Comparison of ENCODE assay signal across 11 cellular contexts in the genomic region with DNA sequence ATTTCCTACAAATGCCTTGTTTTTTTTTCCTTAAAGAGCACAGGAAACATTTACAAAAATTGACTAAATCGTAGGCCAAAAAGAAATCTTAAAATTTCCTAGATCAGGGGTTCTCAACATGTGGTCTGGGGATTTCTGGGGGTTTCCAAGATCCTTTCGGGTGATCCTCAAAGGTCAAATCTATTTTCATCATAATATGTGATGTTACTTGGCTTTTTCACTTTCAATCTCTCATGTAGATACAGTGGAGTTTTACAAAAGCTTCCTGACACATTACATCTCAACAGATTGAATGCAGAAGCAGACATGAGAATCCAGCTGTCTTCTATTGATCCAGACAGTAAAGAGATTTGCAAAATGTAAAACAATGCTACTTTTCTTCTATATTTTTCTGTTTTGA.
DNase-seq lines count a peak whose midpoint lies in the region; ATAC-seq, FAIRE-seq and TF ChIP-seq lines count a peak whose summit lies in the region.
"Had no signal": no experiment of that assay in that cellular context is flagged by ENCODE, and none has a peak within 500 bp of the region (broad histone marks: within the 10 kb centered on the region; RNA-seq: fewer than 3 reads in every experiment).

No MANE protein-coding gene starts in this region.

- H3K9me3 ChIP-seq in left lung: no peaks in the 10 kb centered on the region
- H3K9me3 ChIP-seq: uterus had no signal

- intact Hi-C loops in activated CD4-positive, alpha-beta memory T cell treated with anti-CD3 and anti-CD28 coated beads for 36 hours (cut with micrococcal nuclease): no loop called here
- intact Hi-C loops in left lung (cut with DNase I): no loop called here

- H3K4me1 ChIP-seq in left lung: no peaks in the 10 kb centered on the region
- H3K4me1 ChIP-seq: parathyroid adenoma, uterus had no signal

- FAIRE-seq in GM12891 (lab: Jason Lieb, UNC): no peak

- ATAC-seq in GM19351 (IDR thresholded peaks at IDR 0.05; ENCODE audit: unreplicated experiment) (peak; percentile 75), HG02571 (IDR thresholded peaks at IDR 0.05; ENCODE audit: unreplicated experiment) (peak; percentile 72), HG03378 (IDR thresholded peaks at IDR 0.05; ENCODE audit: unreplicated experiment) (peak; percentile 90), left lung (no peak)

- DNase-seq in GM12891 (ENCODE audit: insufficient read length, low spot score): peak; percentile 5
- DNase-seq in activated CD4-positive, alpha-beta memory T cell treated with anti-CD3 and anti-CD28 coated beads for 36 hours: no peak
- no peak for DNase-seq in stimulated activated CD4-positive, alpha-beta T cell treated with anti-CD3 and anti-CD28 coated beads, Interleukin-4, amount 100 ng/mL, for 1 hour
- no peak for DNase-seq in left lung
- no peak for DNase-seq in G401 (ENCODE audit: low spot score)
- DNase-seq: NCI-H2227 treated with DMSO at 0.1 percent for 48 hours, uterus had no signal

- no peak for TF ChIP-seq CTCF in left lung (IDR thresholded peaks at IDR 0.05)

- H3K27me3 ChIP-seq in left lung: no peaks in the 10 kb centered on the region
- H3K27me3 ChIP-seq: uterus had no signal

- H3K4me3 ChIP-seq in left lung: no peak overlapping the region
- H3K4me3 ChIP-seq: uterus had no signal

- H3K36me3 ChIP-seq in left lung: no peaks in the 10 kb centered on the region
- H3K36me3 ChIP-seq: uterus had no signal

- H3K27ac Mint-ChIP-seq in activated CD4-positive, alpha-beta memory T cell treated with anti-CD3 and anti-CD28 coated beads for 36 hours: no peak overlapping the region

- H3K4me3 Mint-ChIP-seq in activated CD4-positive, alpha-beta memory T cell treated with anti-CD3 and anti-CD28 coated beads for 36 hours: no peak overlapping the region

- no peaks in the 10 kb centered on the region for H3K36me3 Mint-ChIP-seq in activated CD4-positive, alpha-beta memory T cell treated with anti-CD3 and anti-CD28 coated beads for 36 hours

- CTCF ChIA-PET in activated CD4-positive, alpha-beta memory T cell treated with anti-CD3 and anti-CD28 coated beads for 36 hours (lab: Charles Lee): no interaction called here

- peaks cover 2% of the 10 kb centered on the region for H3K9me3 Mint-ChIP-seq in activated CD4-positive, alpha-beta memory T cell treated with anti-CD3 and anti-CD28 coated beads for 36 hours

- no peaks in the 10 kb centered on the region for H3K4me1 Mint-ChIP-seq in activated CD4-positive, alpha-beta memory T cell treated with anti-CD3 and anti-CD28 coated beads for 36 hours (ENCODE audit: low read depth)

- POLR2A ChIA-PET in activated CD4-positive, alpha-beta memory T cell treated with anti-CD3 and anti-CD28 coated beads for 36 hours (lab: Charles Lee): no interaction called here

- no peak overlapping the region for H3K27ac ChIP-seq in left lung
- H3K27ac ChIP-seq: parathyroid adenoma, uterus had no signal

- TF ChIP-seq POLR2A in GM12891 (IDR thresholded peaks at IDR 0.05; ENCODE audit: low read depth, low read length): no peak

- H3K27me3 Mint-ChIP-seq in activated CD4-positive, alpha-beta memory T cell treated with anti-CD3 and anti-CD28 coated beads for 36 hours: no peaks in the 10 kb centered on the region

- in situ Hi-C loops in G401 (cut with HindIII; ENCODE audit: low sequenced_read_pairs): no loop called here

TF ChIP-seq in GM12891, 5 proteins besides CTCF, POLR2A, EP300 and RAD21:
- no peak for TF ChIP-seq TAF1 (IDR thresholded peaks at IDR 0.05; ENCODE audit: low read depth, low read length)
- no peak for TF ChIP-seq POLR2AphosphoS5 (IDR thresholded peaks at IDR 0.05; ENCODE audit: low read depth, low read length)
- TF ChIP-seq POU2F2 (IDR thresholded peaks at IDR 0.05; ENCODE audit: low read depth, low read length): no peak
- no peak for TF ChIP-seq SPI1 (IDR thresholded peaks at IDR 0.05; ENCODE audit: low read depth, low read length)
- TF ChIP-seq PAX5 (IDR thresholded peaks at IDR 0.05; ENCODE audit: insufficient read depth, low read length, severe bottlenecking): no peak
